10 cellular contexts compared by ENCODE assay signal in the genomic region with DNA sequence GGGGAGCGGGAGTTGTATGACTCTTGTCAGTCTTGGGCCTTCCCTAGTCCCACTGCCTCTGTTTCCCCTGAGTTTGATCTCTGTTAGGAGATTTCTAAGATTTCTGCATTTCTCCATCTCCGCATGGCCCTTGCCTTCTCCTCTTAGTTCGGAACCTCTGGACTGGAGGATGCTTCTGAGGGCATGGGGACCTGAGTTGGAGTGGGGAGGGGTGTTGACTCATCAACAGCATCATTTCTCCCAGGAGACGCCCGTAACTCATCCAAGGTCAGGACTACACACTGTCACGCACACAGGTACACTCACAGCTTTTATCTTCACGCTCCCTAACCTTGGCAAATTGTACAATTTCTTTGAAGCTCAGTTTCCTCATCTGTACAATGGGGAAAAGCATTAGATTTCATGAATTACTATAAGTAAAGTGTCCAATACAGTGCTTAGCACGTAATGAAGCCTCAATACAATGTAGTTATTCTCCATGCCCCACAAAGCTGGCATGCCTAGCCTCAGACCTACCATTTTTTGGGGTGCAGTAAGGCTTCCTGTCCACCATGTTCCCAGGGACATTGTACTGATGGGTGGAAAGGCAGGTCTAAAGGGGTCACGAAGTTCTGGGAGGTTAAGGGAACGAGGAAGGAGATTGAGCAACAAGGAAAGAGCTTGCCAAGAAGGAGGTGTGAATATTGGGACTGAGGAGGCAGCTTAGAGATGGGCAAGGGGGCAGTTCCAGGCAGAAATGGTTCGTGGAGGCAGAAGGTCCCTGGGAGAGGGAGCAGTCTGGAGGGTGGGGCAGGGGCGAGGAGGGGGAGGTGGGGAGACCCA. TPM values are rescaled to one million over a fixed set of nuclear protein-coding genes. Genes with fewer than 3 reads are reported as not detected.
DNase-seq lines count a peak whose midpoint lies in the region; ATAC-seq and TF ChIP-seq lines count a peak whose summit lies in the region.
"Had no signal": no experiment of that assay in that cellular context is flagged by ENCODE, and none has a peak within 500 bp of the region (broad histone marks: within the 10 kb centered on the region; RNA-seq: fewer than 3 reads in every experiment).

No MANE protein-coding gene starts in this region.

- ATAC-seq in HG03175 (IDR thresholded peaks at IDR 0.05; ENCODE audit: unreplicated experiment) (no peak), mucosa of descending colon (no peak)

- no peak for DNase-seq in CD14-positive monocyte (ENCODE audit: low spot score)
- no peak for DNase-seq in osteocyte (ENCODE audit: extremely low spot score, unreplicated experiment)
- DNase-seq in NCI-H526 treated with DMSO at 0.1 percent for 48 hours (lab: John Stamatoyannopoulos, UW), result no peak
- no peak for DNase-seq in ecto neural progenitor cell (ENCODE audit: low spot score)
- DNase-seq in mucosa of descending colon, result no peak
- DNase-seq: DMS 273 treated with DMSO at 0.1 percent for 48 hours, NCI-H524 treated with DMSO at 0.1 percent for 48 hours had no signal

- H3K9me3 ChIP-seq in OCI-LY3 (ENCODE audit: insufficient read depth, low read length) (no peaks in the 10 kb centered on the region), mucosa of descending colon (no peaks in the 10 kb centered on the region)

- no peaks in the 10 kb centered on the region for H3K79me2 ChIP-seq in OCI-LY3 (ENCODE audit: low read length)

- H3K36me3 ChIP-seq in OCI-LY3 (replicated peaks; ENCODE audit: low read depth, low read length), result no peaks in the 10 kb centered on the region
- no peaks in the 10 kb centered on the region for H3K36me3 ChIP-seq in mucosa of descending colon (ENCODE audit: low read depth)

- H3K27ac Mint-ChIP-seq in CD14-positive monocyte (peak overlapping the region in 1 of 7 donors; percentile 37), osteocyte (ENCODE audit: unreplicated experiment) (peak overlapping the region; percentile 23)
- H3K27ac Mint-ChIP-seq in dendritic cell treated with granulocyte-macrophage colony-stimulating factor and Interleukin-4, amounts not matched to agents 40 ng/mL and 50 ng/mL, for 4 days, result peak overlapping the region; percentile 88

- H3K36me3 Mint-ChIP-seq in CD14-positive monocyte (peaks cover 8 to 23% of the 10 kb centered on the region in 2 donors), osteocyte (ENCODE audit: unreplicated experiment) (peaks cover 14% of the 10 kb centered on the region)
- H3K36me3 Mint-ChIP-seq in dendritic cell treated with granulocyte-macrophage colony-stimulating factor and Interleukin-4, amounts not matched to agents 40 ng/mL and 50 ng/mL, for 4 days (ENCODE audit: low read depth), result peaks cover 34% of the 10 kb centered on the region

- H3K4me3 ChIP-seq in OCI-LY3 (ENCODE audit: low read length), result peak overlapping the region; percentile 64; the same call in 1 of the 2 replicates
- H3K4me3 ChIP-seq in mucosa of descending colon, result no peak overlapping the region

- H3K4me1 ChIP-seq in OCI-LY3 (ENCODE audit: low read length) (peaks cover 49% of the 10 kb centered on the region), mucosa of descending colon (ENCODE audit: low read depth) (peaks cover 25% of the 10 kb centered on the region)

- H3K9me3 Mint-ChIP-seq in CD14-positive monocyte (peaks cover 0 to 8% (median 4%) of the 10 kb centered on the region in 7 donors), osteocyte (ENCODE audit: unreplicated experiment) (no peaks in the 10 kb centered on the region)
- H3K9me3 Mint-ChIP-seq in dendritic cell treated with granulocyte-macrophage colony-stimulating factor and Interleukin-4, amounts not matched to agents 40 ng/mL and 50 ng/mL, for 4 days, result no peaks in the 10 kb centered on the region

- peaks cover 57% of the 10 kb centered on the region for H3K27me3 ChIP-seq in OCI-LY3 (ENCODE audit: low read depth, low read length)

- H3K4me1 Mint-ChIP-seq in CD14-positive monocyte (peaks cover 48% of the 10 kb centered on the region), osteocyte (ENCODE audit: unreplicated experiment) (peaks cover 23% of the 10 kb centered on the region)
- peaks cover 80% of the 10 kb centered on the region for H3K4me1 Mint-ChIP-seq in dendritic cell treated with granulocyte-macrophage colony-stimulating factor and Interleukin-4, amounts not matched to agents 40 ng/mL and 50 ng/mL, for 4 days (ENCODE audit: low read depth)

- no peak overlapping the region for H3K27ac ChIP-seq in OCI-LY3 (ENCODE audit: low read length)

- no peaks in the 10 kb centered on the region for H4K20me1 ChIP-seq in OCI-LY3 (ENCODE audit: insufficient read depth, low read length)

- intact Hi-C loops in CD14-positive monocyte (cut with micrococcal nuclease) (no loop called here), mucosa of descending colon (cut with DNase I, micrococcal nuclease) (no loop called here)
- intact Hi-C loops in dendritic cell treated with granulocyte-macrophage colony-stimulating factor and Interleukin-4, amounts not matched to agents 40 ng/mL and 50 ng/mL, for 4 days (cut with micrococcal nuclease), result no loop called here

- H3K4me2 ChIP-seq in OCI-LY3 (ENCODE audit: low read length), result peak overlapping the region; percentile 78

- TF ChIP-seq CTCF in CD14-positive monocyte (IDR thresholded peaks at IDR 0.05) (no peak), OCI-LY3 (IDR thresholded peaks at IDR 0.05; ENCODE audit: low read depth, low read length) (no peak), osteocyte (IDR thresholded peaks at IDR 0.05) (no peak), mucosa of descending colon (IDR thresholded peaks at IDR 0.05) (no peak)

- H3K27me3 Mint-ChIP-seq in CD14-positive monocyte (ENCODE audit: low read depth in 3 of 3), result peaks cover 63 to 87% (median 84%) of the 10 kb centered on the region in 3 donors
- H3K27me3 Mint-ChIP-seq in dendritic cell treated with granulocyte-macrophage colony-stimulating factor and Interleukin-4, amounts not matched to agents 40 ng/mL and 50 ng/mL, for 4 days, result peaks cover 81% of the 10 kb centered on the region
- no peaks in the 10 kb centered on the region for H3K27me3 Mint-ChIP-seq in osteocyte (ENCODE audit: unreplicated experiment)

- no peak overlapping the region for H2AFZ ChIP-seq in OCI-LY3 (ENCODE audit: low read depth, low read length)

- no peak overlapping the region; the same call in 1 of the 2 replicates for H3K9ac ChIP-seq in OCI-LY3 (ENCODE audit: low read length)

- H3K4me3 Mint-ChIP-seq in CD14-positive monocyte (peak overlapping the region; percentile 49 to 83), osteocyte (ENCODE audit: unreplicated experiment) (no peak overlapping the region)
- H3K4me3 Mint-ChIP-seq in dendritic cell treated with granulocyte-macrophage colony-stimulating factor and Interleukin-4, amounts not matched to agents 40 ng/mL and 50 ng/mL, for 4 days, result peak overlapping the region; percentile 33

RNA-seq across cellular contexts. Expression of a gene that starts 0.6 kb away (rescaled TPM):
- polyA plus RNA-seq in CD14-positive monocyte, result not detected
- 1.1 and 2.5 TPM in 2 replicates for total RNA-seq in osteocyte
- 1 to 10 TPM; 1.8 to 4.7 (median 2.1) TPM for total RNA-seq in mucosa of descending colon

RNA-seq across cellular contexts. Expression of a gene that starts 5.6 kb away (rescaled TPM):
- 1 to 10 TPM; 2.4 to 2.6 TPM for polyA plus RNA-seq in CD14-positive monocyte
- total RNA-seq in osteocyte (501 and 554 TPM in 2 replicates), mucosa of descending colon (100 to 1,000 TPM; 116 to 549 (median 122) TPM)

RNA-seq across cellular contexts. Expression of a gene that starts 17.6 kb away (rescaled TPM):
- polyA plus RNA-seq in CD14-positive monocyte, result 100 to 1,000 TPM; 269 to 371 TPM
- 0.60 and 0.62 TPM in 2 replicates for total RNA-seq in osteocyte
- total RNA-seq in mucosa of descending colon, result 10 to 100 TPM in 2 of 3 donors, 1 to 10 TPM in 1; 8.9 to 16.5 (median 14.8) TPM

RNA-seq across cellular contexts. Expression of a gene that starts 18.8 kb away (rescaled TPM):
- polyA plus RNA-seq in CD14-positive monocyte, result 100 to 1,000 TPM; 113 to 140 TPM
- 141 and 162 TPM in 2 replicates for total RNA-seq in osteocyte
- total RNA-seq in mucosa of descending colon, result 100 to 1,000 TPM; 136 to 177 (median 149) TPM

RNA-seq across cellular contexts. Expression of a gene that starts 47.9 kb away (rescaled TPM):
- 10 to 100 TPM; 70.1 to 77.1 TPM for polyA plus RNA-seq in CD14-positive monocyte
- 61.4 and 73.0 TPM in 2 replicates for total RNA-seq in osteocyte
- 10 to 100 TPM; 32.8 to 47.2 (median 39.2) TPM for total RNA-seq in mucosa of descending colon
